Comparison of ENCODE assay signal across 8 cellular contexts in genomic region chr2:207166349-207167128, GRCh38.
DNase-seq lines count a peak whose midpoint lies in the region; ATAC-seq and TF ChIP-seq lines count a peak whose summit lies in the region.

No MANE protein-coding gene starts in this region.

- TF ChIP-seq CTCF in AG04449 (IDR thresholded peaks at IDR 0.05; ENCODE audit: insufficient read depth, low read length, missing control alignments) (peak; percentile 32), coronary artery (IDR thresholded peaks at IDR 0.05) (no peak)

- peak overlapping the region; percentile 100 for H3K27ac ChIP-seq in coronary artery

- CTCF ChIA-PET in AG04449 (lab: Yijun Ruan, JAX) = interaction anchor here (0.8 to 7.3 kb wide), 7 partner anchors 87 to 366 kb away, joined by 3 to 56 read pairs (median 6); no protein-coding TSS in a partner anchor

- H3K4me3 ChIP-seq in AG04449 (ENCODE audit: low read depth, low read length) (peak overlapping the region; percentile 68), coronary artery (peak overlapping the region; percentile 80)

- ATAC-seq in GM18861 (IDR thresholded peaks at IDR 0.05; ENCODE audit: unreplicated experiment) (peak; percentile 27), HG03045 (IDR thresholded peaks at IDR 0.05; ENCODE audit: unreplicated experiment) (peak; percentile 54)

- POLR2A ChIA-PET in AG04449 (lab: Yijun Ruan, JAX) = interaction anchor here (0.6 to 8.6 kb wide), 29 partner anchors 8 to 365 kb away, joined by 3 to 207 read pairs (median 4); partner anchors contain the start of gene CREB1

- DNase-seq in AG04449 (ENCODE audit: low read depth, low spot score) (no peak), NCI-H2227 (lab: John Stamatoyannopoulos, UW; ENCODE audit: unreplicated experiment) (peak; percentile 88), coronary artery (ENCODE audit: low spot score) (peak; percentile 89), left kidney (ENCODE audit: low read depth, low spot score) (peak; percentile 93)
- DNase-seq in activated CD4-positive, alpha-beta T cell treated with anti-CD3 and anti-CD28 coated beads for 4 hours = peak; percentile 53 to 59
- DNase-seq in stimulated activated CD4-positive, alpha-beta T cell treated with anti-CD3 and anti-CD28 coated beads, Interleukin-4, amount 100 ng/mL, for 1 hour = peak; percentile 66
